8 cellular contexts compared by ENCODE assay signal in the genomic region with DNA sequence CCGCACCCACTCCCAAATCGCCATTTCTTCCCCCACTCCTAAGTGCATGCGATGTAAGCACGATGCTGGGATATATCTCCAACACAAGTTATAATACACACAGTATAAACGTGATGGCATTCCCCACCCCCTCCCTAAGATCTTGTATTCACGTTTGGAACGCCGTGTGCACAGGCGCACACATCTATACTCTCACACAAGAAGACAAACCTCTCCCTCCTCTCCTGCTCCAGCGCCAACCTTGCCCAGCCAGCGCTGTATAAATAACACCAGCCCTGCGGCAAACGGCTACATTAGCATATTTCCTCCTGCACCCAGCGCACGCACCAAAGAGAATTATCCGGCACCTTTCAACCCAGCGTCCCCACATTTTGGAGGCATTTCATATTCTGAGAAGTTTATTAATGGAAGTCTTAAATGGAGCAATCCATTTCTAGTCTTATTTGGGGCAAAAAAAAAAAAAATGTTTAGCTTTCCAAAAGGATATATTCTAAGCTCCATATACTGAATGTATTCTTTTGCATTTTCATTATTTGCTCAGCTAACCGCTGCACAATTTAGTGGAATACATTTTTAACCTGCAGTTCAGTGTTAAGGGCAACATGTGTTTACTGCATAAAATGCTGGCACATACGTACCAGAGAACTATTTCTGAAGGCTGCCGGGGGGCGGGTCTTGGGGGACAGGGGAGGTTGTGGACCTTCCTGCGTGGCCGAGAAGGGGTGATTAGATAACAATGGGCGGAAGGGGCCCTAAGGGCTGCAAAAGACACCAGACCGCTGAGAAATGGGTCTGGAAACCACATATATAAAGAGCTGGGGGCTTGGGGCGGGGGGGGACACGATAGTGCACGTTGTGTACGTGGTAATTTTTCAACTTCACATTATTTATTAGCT. TPM values are rescaled to one million over a fixed set of nuclear protein-coding genes. Genes with fewer than 3 reads are reported as not detected.
DNase-seq lines count a peak whose midpoint lies in the region; ATAC-seq and TF ChIP-seq lines count a peak whose summit lies in the region.

No MANE protein-coding gene starts in this region.

- H3K4me1 Mint-ChIP-seq in activated naive CD4-positive, alpha-beta T cell treated with anti-CD3 and anti-CD28 coated beads for 36 hours (ENCODE audit: low read depth): peaks cover 7% of the 10 kb centered on the region
- peaks cover 9% of the 10 kb centered on the region for H3K4me1 Mint-ChIP-seq in glutamatergic neuron (ENCODE audit: low read depth, unreplicated experiment)

- H3K9me3 Mint-ChIP-seq in activated naive CD4-positive, alpha-beta T cell treated with anti-CD3 and anti-CD28 coated beads for 36 hours: no peaks in the 10 kb centered on the region
- peaks cover 5% of the 10 kb centered on the region for H3K9me3 Mint-ChIP-seq in glutamatergic neuron (ENCODE audit: unreplicated experiment)

- ATAC-seq in HG03039 (IDR thresholded peaks at IDR 0.05; ENCODE audit: unreplicated experiment) (no peak), GM21423 (IDR thresholded peaks at IDR 0.05; ENCODE audit: unreplicated experiment) (no peak)

- intact Hi-C loops in activated naive CD4-positive, alpha-beta T cell treated with anti-CD3 and anti-CD28 coated beads for 36 hours (cut with micrococcal nuclease): loop anchor here (1.0 to 10.0 kb wide), 8 partner anchors 141 to 679 kb away; a partner anchor contains a TSS

- H3K4me3 Mint-ChIP-seq in activated naive CD4-positive, alpha-beta T cell treated with anti-CD3 and anti-CD28 coated beads for 36 hours: peak overlapping the region; percentile 74
- peak overlapping the region; percentile 83 for H3K4me3 Mint-ChIP-seq in glutamatergic neuron (ENCODE audit: unreplicated experiment)

- H3K36me3 Mint-ChIP-seq in activated naive CD4-positive, alpha-beta T cell treated with anti-CD3 and anti-CD28 coated beads for 36 hours (ENCODE audit: low read depth): no peaks in the 10 kb centered on the region
- H3K36me3 Mint-ChIP-seq in glutamatergic neuron (ENCODE audit: unreplicated experiment): no peaks in the 10 kb centered on the region

- no peak for TF ChIP-seq CTCF in glutamatergic neuron (IDR thresholded peaks at IDR 0.05; ENCODE audit: partially characterized antibody, unreplicated experiment)

- H3K27me3 Mint-ChIP-seq in activated naive CD4-positive, alpha-beta T cell treated with anti-CD3 and anti-CD28 coated beads for 36 hours (ENCODE audit: low read depth): peaks cover 8% of the 10 kb centered on the region
- H3K27me3 Mint-ChIP-seq in glutamatergic neuron (ENCODE audit: unreplicated experiment): peaks cover 2% of the 10 kb centered on the region

- DNase-seq in DMS153 treated with DMSO at 0.1 percent for 48 hours (lab: John Stamatoyannopoulos, UW; ENCODE audit: unreplicated experiment) (peak; percentile 33), NCI-H2029 treated with DMSO at 0.1 percent for 48 hours (lab: John Stamatoyannopoulos, UW) (peak; percentile 79), glutamatergic neuron (peak; percentile 45), occipital lobe (lab: John Stamatoyannopoulos, UW) (peak; percentile 48), dedifferentiated amniotic fluid mesenchymal stem cell (ENCODE audit: extremely low spot score) (no peak)
- DNase-seq in activated naive CD4-positive, alpha-beta T cell treated with anti-CD3 and anti-CD28 coated beads for 36 hours: peak; percentile 37

- CTCF ChIA-PET in activated naive CD4-positive, alpha-beta T cell treated with anti-CD3 and anti-CD28 coated beads for 36 hours (lab: Charles Lee): interaction anchor here (0.6 to 1.4 kb wide), 2 partner anchors 9 to 1324 kb away, joined by 3 to 7 read pairs; no protein-coding TSS in a partner anchor

- no peak overlapping the region for H3K27ac Mint-ChIP-seq in activated naive CD4-positive, alpha-beta T cell treated with anti-CD3 and anti-CD28 coated beads for 36 hours
- peak overlapping the region; percentile 85 for H3K27ac Mint-ChIP-seq in glutamatergic neuron (ENCODE audit: unreplicated experiment)

RNA-seq across cellular contexts. Expression of a gene that starts 1.1 kb away (rescaled TPM):
- total RNA-seq in activated naive CD4-positive, alpha-beta T cell treated with anti-CD3 and anti-CD28 coated beads for 36 hours: 1 to 10 TPM; 1.3 to 1.4 TPM
- total RNA-seq in glutamatergic neuron (ENCODE audit: unreplicated experiment): 102 TPM
- 44.3 TPM for total RNA-seq in occipital lobe

Comparison
In these comparisons a context has a peak if more than half of its experiments do, and no peak if none do; other contexts are left out.
1. RNA of a gene that starts 1.1 kb away (total RNA-seq): 102 TPM in glutamatergic neuron (single experiment) and 44.3 TPM in occipital lobe (single experiment); 1.3 to 1.4 TPM in activated naive CD4-positive, alpha-beta T cell treated with anti-CD3 and anti-CD28 coated beads for 36 hours; every median in the first group is over 10 times any median in the second.